In genomic region chr3:18747383-18747782, GRCh38 we compare ENCODE assay signal across 20 cellular contexts.
DNase-seq lines count a peak whose midpoint lies in the region; ATAC-seq and TF ChIP-seq lines count a peak whose summit lies in the region.
"Had no signal": no experiment of that assay in that cellular context is flagged by ENCODE, and none has a peak within 500 bp of the region (broad histone marks: within the 10 kb centered on the region; RNA-seq: fewer than 3 reads in every experiment).

No MANE protein-coding gene starts in this region.

- no TSS peak for BruUV-seq in PC-3 (replicated peaks; lab: Mats Ljungman, UMichigan)

- H3K27me3 Mint-ChIP-seq in memory B cell: peaks cover 4% of the 10 kb centered on the region
- H3K27me3 Mint-ChIP-seq in activated naive CD4-positive, alpha-beta T cell treated with anti-CD3 and anti-CD28 coated beads, Interleukin-2, amount 10 ng/mL, durations not matched to agents 7 days and 5 days: no peaks in the 10 kb centered on the region
- H3K27me3 Mint-ChIP-seq: progenitor cell of endocrine pancreas had no signal

- H3K79me2 ChIP-seq in OCI-LY1 (ENCODE audit: insufficient read depth, low read length): no peaks in the 10 kb centered on the region
- H3K79me2 ChIP-seq in PC-3 (ENCODE audit: low read length): no peaks in the 10 kb centered on the region

- no peaks in the 10 kb centered on the region for H3K9me3 ChIP-seq in OCI-LY1 (ENCODE audit: low read length)
- H3K9me3 ChIP-seq in PC-3 (ENCODE audit: low read length): no peaks in the 10 kb centered on the region
- H3K9me3 ChIP-seq: HAP-1, uterus had no signal

- H3K36me3 ChIP-seq in OCI-LY1 (ENCODE audit: insufficient read depth, low read length) (no peaks in the 10 kb centered on the region), PC-3 (ENCODE audit: low read depth, low read length) (no peaks in the 10 kb centered on the region)
- H3K36me3 ChIP-seq: HAP-1, uterus had no signal

- intact Hi-C loops in PC-3 (cut with micrococcal nuclease): no loop called here

- H2AFZ ChIP-seq in OCI-LY1 (ENCODE audit: low read length): no peak overlapping the region
- no peak overlapping the region for H2AFZ ChIP-seq in PC-3 (ENCODE audit: low read length)

- H3K4me3 Mint-ChIP-seq in memory B cell: no peak overlapping the region
- no peak overlapping the region for H3K4me3 Mint-ChIP-seq in activated naive CD4-positive, alpha-beta T cell treated with anti-CD3 and anti-CD28 coated beads, Interleukin-2, amount 10 ng/mL, durations not matched to agents 7 days and 5 days

- no peaks in the 10 kb centered on the region for H3K36me3 Mint-ChIP-seq in memory B cell
- H3K36me3 Mint-ChIP-seq in activated naive CD4-positive, alpha-beta T cell treated with anti-CD3 and anti-CD28 coated beads, Interleukin-2, amount 10 ng/mL, durations not matched to agents 7 days and 5 days: peaks cover 10% of the 10 kb centered on the region

- H3K9me2 ChIP-seq in OCI-LY1 (ENCODE audit: low read depth, low read length) (no peaks in the 10 kb centered on the region), PC-3 (replicated peaks; ENCODE audit: low read length) (no peaks in the 10 kb centered on the region)

- H3K9ac ChIP-seq in OCI-LY1 (ENCODE audit: low read length): no peak overlapping the region
- no peak overlapping the region for H3K9ac ChIP-seq in PC-3 (ENCODE audit: low read length)

- POLR2A ChIA-PET in PC-3 (lab: Charles Lee; ENCODE audit: unreplicated experiment): no interaction called here

- H3K4me1 Mint-ChIP-seq in memory B cell: peaks cover 3% of the 10 kb centered on the region
- peaks cover 66% of the 10 kb centered on the region for H3K4me1 Mint-ChIP-seq in activated naive CD4-positive, alpha-beta T cell treated with anti-CD3 and anti-CD28 coated beads, Interleukin-2, amount 10 ng/mL, durations not matched to agents 7 days and 5 days

- H3K4me1 ChIP-seq in OCI-LY1 (ENCODE audit: insufficient read depth, low read length, severe bottlenecking): peaks cover 91% of the 10 kb centered on the region
- no peaks in the 10 kb centered on the region for H3K4me1 ChIP-seq in PC-3 (ENCODE audit: insufficient read depth, low read length)
- H3K4me1 ChIP-seq: foreskin keratinocyte, uterus had no signal

- peak overlapping the region; percentile 13 for H3K27ac ChIP-seq in OCI-LY1 (ENCODE audit: low read depth, low read length, poor library complexity, severe bottlenecking)
- H3K27ac ChIP-seq in PC-3 (ENCODE audit: low read length): no peak overlapping the region
- H3K27ac ChIP-seq: foreskin keratinocyte, uterus had no signal

- H4K20me1 ChIP-seq in OCI-LY1 (ENCODE audit: insufficient read depth, low read length) (no peaks in the 10 kb centered on the region), PC-3 (ENCODE audit: low read length) (no peaks in the 10 kb centered on the region)

- H3K4me2 ChIP-seq in OCI-LY1 (ENCODE audit: low read length) (no peak overlapping the region), PC-3 (ENCODE audit: low read length) (no peak overlapping the region)

- CTCF ChIA-PET in activated naive CD4-positive, alpha-beta T cell treated with anti-CD3 and anti-CD28 coated beads, Interleukin-2, amount 10 ng/mL, durations not matched to agents 7 days and 5 days (lab: Charles Lee): interaction anchor here (0.6 to 1.2 kb wide), 3 partner anchors 10 to 188 kb away, joined by 3 to 4 read pairs (median 3); no protein-coding TSS in a partner anchor
- CTCF ChIA-PET in PC-3 (lab: Charles Lee): no interaction called here

- H3K27ac Mint-ChIP-seq in memory B cell: no peak overlapping the region
- no peak overlapping the region for H3K27ac Mint-ChIP-seq in activated naive CD4-positive, alpha-beta T cell treated with anti-CD3 and anti-CD28 coated beads, Interleukin-2, amount 10 ng/mL, durations not matched to agents 7 days and 5 days
- H3K27ac Mint-ChIP-seq: progenitor cell of endocrine pancreas had no signal

- H3F3A ChIP-seq in OCI-LY1 (ENCODE audit: insufficient read depth, low read length): no peaks in the 10 kb centered on the region
- H3F3A ChIP-seq in PC-3 (ENCODE audit: low read length, unreplicated experiment): no peaks in the 10 kb centered on the region

- DNase-seq in CD1c-positive myeloid dendritic cell (ENCODE audit: extremely low spot score) (peak; percentile 87), memory B cell (ENCODE audit: low spot score in 2 of 2) (no peak), dedifferentiated amniotic fluid mesenchymal stem cell (ENCODE audit: extremely low spot score) (no peak), PC-3 (no peak)
- DNase-seq in activated naive CD4-positive, alpha-beta T cell treated with anti-CD3 and anti-CD28 coated beads, Interleukin-2, amount 10 ng/mL, durations not matched to agents 7 days and 5 days: no peak
- DNase-seq: ACHN; activated naive CD4-positive, alpha-beta T cell treated with Interleukin-2 at 50 U/mL for 16 hours; foreskin keratinocyte; MM.1S; NCI-H2107; NCI-H82; stimulated activated CD4-positive, alpha-beta T cell treated with anti-CD3 and anti-CD28 coated beads, Interleukin-12 subunit alpha, Interleukin-12 subunit beta, amount 100 ng/mL, for 4 hours; stimulated activated naive CD8-positive, alpha-beta T cell treated with anti-CD3 and anti-CD28 coated beads, Interleukin-15, Interleukin-2, amounts not matched to agents 100 U/mL and 50 U/mL, for 24 hours; T-helper 2 cell; uterus had no signal

- H3K27me3 ChIP-seq in OCI-LY1 (ENCODE audit: insufficient read depth, low read length) (no peaks in the 10 kb centered on the region), PC-3 (ENCODE audit: low read length) (no peaks in the 10 kb centered on the region)
- H3K27me3 ChIP-seq: foreskin keratinocyte, uterus had no signal

- H3K9me3 Mint-ChIP-seq in memory B cell: no peaks in the 10 kb centered on the region
- peaks cover 3% of the 10 kb centered on the region for H3K9me3 Mint-ChIP-seq in activated naive CD4-positive, alpha-beta T cell treated with anti-CD3 and anti-CD28 coated beads, Interleukin-2, amount 10 ng/mL, durations not matched to agents 7 days and 5 days

- no peak for TF ChIP-seq CTCF in OCI-LY1 (IDR thresholded peaks at IDR 0.05; ENCODE audit: low read length)
- TF ChIP-seq CTCF in PC-3 (conservative IDR thresholded peaks at IDR 0.05; ENCODE audit: low read depth, low read length): no peak

- H3K4me3 ChIP-seq in OCI-LY1 (ENCODE audit: low read depth, low read length, poor library complexity, severe bottlenecking) (no peak overlapping the region), PC-3 (ENCODE audit: low read length) (no peak overlapping the region)
- H3K4me3 ChIP-seq: HAP-1, uterus had no signal

- peak; percentile 48 for ATAC-seq in HG02973 (IDR thresholded peaks at IDR 0.05; ENCODE audit: unreplicated experiment)
- ATAC-seq in memory B cell (ENCODE audit: low read depth): peak; percentile 73
- ATAC-seq in PC-3: no peak
- no peak for ATAC-seq in GM19455 (IDR thresholded peaks at IDR 0.05; ENCODE audit: unreplicated experiment)
- ATAC-seq: foreskin keratinocyte; stimulated activated naive CD8-positive, alpha-beta T cell treated with anti-CD3 and anti-CD28 coated beads, Interleukin-15, Interleukin-2, amounts not matched to agents 100 U/mL and 50 U/mL, for 24 hours had no signal

Comparison
In these comparisons a context has a peak if more than half of its experiments do, and no peak if none do; other contexts are left out.
1. ATAC-seq: peak in HG02973 (single experiment) and memory B cell (single experiment); none in PC-3 (single experiment) and GM19455 (single experiment).